9 cellular contexts compared by ENCODE assay signal in genomic region chr12:124392271-124392990, GRCh38.
A peak's percentile ranks its signal among the peaks of the same experiment; 100 is the strongest.
DNase-seq lines count a peak whose midpoint lies in the region; ATAC-seq, FAIRE-seq and TF ChIP-seq lines count a peak whose summit lies in the region.
"Had no signal": no experiment of that assay in that cellular context is flagged by ENCODE, and none has a peak within 500 bp of the region (broad histone marks: within the 10 kb centered on the region; RNA-seq: fewer than 3 reads in every experiment).

No MANE protein-coding gene starts in this region.

- TF ChIP-seq CTCF in OCI-LY7 (conservative IDR thresholded peaks at IDR 0.05; ENCODE audit: low read length) (peak; percentile 47), H1 (IDR thresholded peaks at IDR 0.05; ENCODE audit: control extremely low read depth in 1 of 3, insufficient read depth in 1 of 3, low read depth in 1 of 3, low read length in 3 of 3) (peak in 2 of 3 experiments; percentile 23 to 36; a peak in 2 of 4 replicates)

- H3K23me2 ChIP-seq in H1 (ENCODE audit: low read depth, low read length): peaks cover 7% of the 10 kb centered on the region; the same call in 1 of the 2 replicates

- no peak overlapping the region for H3K9ac ChIP-seq in H1 (replicated peaks in 1 of 4; ENCODE audit: extremely low read depth in 1 of 4, low read depth in 3 of 4, low read length in 3 of 4)

- H3K79me2 ChIP-seq in OCI-LY7 (ENCODE audit: insufficient read depth, low read depth, low read length) (no peaks in the 10 kb centered on the region), H1 (ENCODE audit: control insufficient read depth in 1 of 2, insufficient read depth in 2 of 2, low read length in 2 of 2) (no peaks in the 10 kb centered on the region; a peak in 1 of 4 replicates)

- no peaks in the 10 kb centered on the region for H3K9me3 ChIP-seq in OCI-LY7 (ENCODE audit: low read length)
- no peaks in the 10 kb centered on the region for H3K9me3 ChIP-seq in H1 (ENCODE audit: insufficient read depth in 2 of 2, low read depth in 1 of 2, low read length in 1 of 2)
- H3K9me3 ChIP-seq in naive thymus-derived CD4-positive, alpha-beta T cell (ENCODE audit: control insufficient read depth in 2 of 3, low read length in 3 of 3): no peaks in the 10 kb centered on the region

- WGBS in H1 (ENCODE audit: extremely low coverage in 1 of 2, insufficient coverage in 1 of 2, insufficient read length in 1 of 2, insufficient replicate concordance in 2 of 2, low coverage in 1 of 2, low lambda C conversion rate in 2 of 2, missing lambda C conversion rate in 1 of 2), 2 experiments: 73% methylated on average over 18 of the region's 21 CpGs; no CpG with 5 or more reads in 1 of the 2 experiments

- TF ChIP-seq EP300 in H1 (IDR thresholded peaks at IDR 0.05; ENCODE audit: borderline replicate concordance in 1 of 2, low read depth in 2 of 2, low read length in 2 of 2): no peak

- H2BK12ac ChIP-seq in H1 (ENCODE audit: low read depth, low read length): peak overlapping the region; percentile 12; the same call in 1 of the 2 replicates

- H3K9me2 ChIP-seq in OCI-LY7 (ENCODE audit: insufficient read depth, low read length): no peaks in the 10 kb centered on the region

- no peak overlapping the region for H3K4me3 Mint-ChIP-seq in activated naive CD4-positive, alpha-beta T cell treated with anti-CD3 and anti-CD28 coated beads for 36 hours
- H3K4me3 Mint-ChIP-seq in naive thymus-derived CD4-positive, alpha-beta T cell: peak overlapping the region in 3 of 10 donors; percentile 34 to 77 (median 70)

- H3K14ac ChIP-seq in H1 (ENCODE audit: insufficient read length): no peak overlapping the region

- H3K27me3 ChIP-seq in H1 (replicated peaks in 1 of 4; ENCODE audit: control insufficient read depth in 3 of 4, extremely low read depth in 1 of 4, insufficient read depth in 3 of 4, low read length in 3 of 4): no peaks in the 10 kb centered on the region
- no peaks in the 10 kb centered on the region for H3K27me3 ChIP-seq in naive thymus-derived CD4-positive, alpha-beta T cell (ENCODE audit: control insufficient read depth in 2 of 2, insufficient read depth in 2 of 2, low read length in 2 of 2)

- H4K5ac ChIP-seq in H1 (ENCODE audit: insufficient read length, low read depth, low read length): no peak overlapping the region

- peak overlapping the region; percentile 1 for H4K91ac ChIP-seq in H1 (replicated peaks; ENCODE audit: insufficient read length, low read length)

- H2BK120ac ChIP-seq in H1 (replicated peaks; ENCODE audit: low read depth, low read length): no peak overlapping the region

- H3K79me1 ChIP-seq in H1 (ENCODE audit: low read depth, low read length): no peaks in the 10 kb centered on the region; the same call in 1 of the 2 replicates

- H3K4me3 ChIP-seq in OCI-LY7 (ENCODE audit: low read depth, low read length, poor library complexity, severe bottlenecking) (no peak overlapping the region), H1 (ENCODE audit: extremely low read depth in 1 of 4, insufficient read depth in 2 of 4, low read depth in 3 of 4, low read length in 4 of 4) (no peak overlapping the region)
- H3K4me3 ChIP-seq in naive thymus-derived CD4-positive, alpha-beta T cell (ENCODE audit: low read length): no peak overlapping the region

- no peak overlapping the region for H2BK15ac ChIP-seq in H1 (ENCODE audit: low read length)

- H3K27ac ChIP-seq in OCI-LY7 (ENCODE audit: low read depth, low read length, poor library complexity, severe bottlenecking) (no peak overlapping the region), H1 (ENCODE audit: low read depth, low read length) (no peak overlapping the region)
- H3K27ac ChIP-seq in naive thymus-derived CD4-positive, alpha-beta T cell (ENCODE audit: low read depth, low read length): no peak overlapping the region

- peaks cover 22% of the 10 kb centered on the region for H3K4me1 ChIP-seq in OCI-LY7 (ENCODE audit: insufficient read depth, low read length, poor library complexity, severe bottlenecking)
- H3K4me1 ChIP-seq in H1 (replicated peaks in 1 of 4; ENCODE audit: control insufficient read depth in 3 of 4, insufficient read depth in 4 of 4, low read length in 3 of 4): peaks cover 0 to 25% (median 17%) of the 10 kb centered on the region in 4 experiments; a peak in 6 of 7 replicates
- peaks cover 4 to 20% of the 10 kb centered on the region in 2 donors for H3K4me1 ChIP-seq in naive thymus-derived CD4-positive, alpha-beta T cell (ENCODE audit: control insufficient read depth in 2 of 2, insufficient read depth in 2 of 2, low read length in 2 of 2)

- peak overlapping the region; percentile 72; the same call in 1 of the 2 replicates for H3K4me2 ChIP-seq in OCI-LY7 (ENCODE audit: low read length)
- no peak overlapping the region for H3K4me2 ChIP-seq in H1 (ENCODE audit: insufficient read depth in 1 of 2, low read depth in 2 of 2, low read length in 2 of 2)

- H3K18ac ChIP-seq in H1 (ENCODE audit: extremely low read depth, low read length): no peak overlapping the region

- no peak for DNase-seq in activated naive CD4-positive, alpha-beta T cell treated with anti-CD3 and anti-CD28 coated beads for 36 hours
- DNase-seq in activated naive CD4-positive, alpha-beta T cell (lab: John Stamatoyannopoulos, UW): no peak
- DNase-seq in OCI-LY7 (ENCODE audit: low spot score) (peak; percentile 8), H1 (ENCODE audit: low read depth in 1 of 2, low spot score in 2 of 2) (peak in 1 of 2 experiments; percentile 71), cortex of kidney (lab: John Stamatoyannopoulos, UW) (no peak), NCI-H1048 (lab: John Stamatoyannopoulos, UW) (no peak)
- peak in 1 of 9 donors; percentile 8 for DNase-seq in naive thymus-derived CD4-positive, alpha-beta T cell

- no peaks in the 10 kb centered on the region for H3K9me3 Mint-ChIP-seq in activated naive CD4-positive, alpha-beta T cell treated with anti-CD3 and anti-CD28 coated beads for 36 hours
- no peaks in the 10 kb centered on the region for H3K9me3 Mint-ChIP-seq in naive thymus-derived CD4-positive, alpha-beta T cell

- H2AFZ ChIP-seq in OCI-LY7 (ENCODE audit: low read length) (no peak overlapping the region), H1 (ENCODE audit: low read length) (no peak overlapping the region)

- H3K4me1 Mint-ChIP-seq in activated naive CD4-positive, alpha-beta T cell treated with anti-CD3 and anti-CD28 coated beads for 36 hours (ENCODE audit: low read depth): peaks cover 34% of the 10 kb centered on the region
- peaks cover 23 to 45% (median 38%) of the 10 kb centered on the region in 7 donors for H3K4me1 Mint-ChIP-seq in naive thymus-derived CD4-positive, alpha-beta T cell

- no peak overlapping the region for H3K4ac ChIP-seq in H1 (replicated peaks; ENCODE audit: insufficient read length, low read depth, low read length)

- CTCF ChIA-PET in activated naive CD4-positive, alpha-beta T cell treated with anti-CD3 and anti-CD28 coated beads for 36 hours (lab: Charles Lee): no interaction called here
- CTCF ChIA-PET in OCI-LY7 (lab: Charles Lee; ENCODE audit: unreplicated experiment): no interaction called here
- CTCF ChIA-PET in H1 (lab: Charles Lee; ENCODE audit: partially characterized antibody): interaction anchor here (1.0 to 2.4 kb wide), 8 partner anchors 11 to 317 kb away, joined by 3 to 12 read pairs (median 6); no protein-coding TSS in a partner anchor
- CTCF ChIA-PET in naive thymus-derived CD4-positive, alpha-beta T cell (lab: Charles Lee): no interaction called here

- intact Hi-C loops in activated naive CD4-positive, alpha-beta T cell treated with anti-CD3 and anti-CD28 coated beads for 36 hours (cut with micrococcal nuclease): loop anchor here (5.0 kb wide), 1 partner anchor 175 kb away; the partner anchor contains the start of gene NCOR2
- intact Hi-C loops in OCI-LY7 (cut with micrococcal nuclease; ENCODE audit: unreplicated experiment): loop anchor here (5.0 kb wide), 1 partner anchor 75 kb away; no protein-coding TSS in a partner anchor
- intact Hi-C loops in naive thymus-derived CD4-positive, alpha-beta T cell (cut with micrococcal nuclease): loop anchor here in 1 of 2 donors (5.0 kb wide), 1 partner anchor 75 kb away; no protein-coding TSS in a partner anchor

- H3K27ac Mint-ChIP-seq in activated naive CD4-positive, alpha-beta T cell treated with anti-CD3 and anti-CD28 coated beads for 36 hours: peak overlapping the region; percentile 13
- peak overlapping the region in 8 of 9 donors; percentile 67 to 93 (median 88) for H3K27ac Mint-ChIP-seq in naive thymus-derived CD4-positive, alpha-beta T cell

- H3K36me3 Mint-ChIP-seq in activated naive CD4-positive, alpha-beta T cell treated with anti-CD3 and anti-CD28 coated beads for 36 hours (ENCODE audit: low read depth): peaks cover 8% of the 10 kb centered on the region
- peaks cover 0 to 10% (median 1%) of the 10 kb centered on the region in 5 donors for H3K36me3 Mint-ChIP-seq in naive thymus-derived CD4-positive, alpha-beta T cell

- no peak overlapping the region for H2BK20ac ChIP-seq in H1 (ENCODE audit: low read length)

- no peaks in the 10 kb centered on the region for H4K20me1 ChIP-seq in OCI-LY7 (ENCODE audit: insufficient read depth, low read length)
- H4K20me1 ChIP-seq in H1 (replicated peaks in 1 of 2; ENCODE audit: control insufficient read depth in 1 of 2, insufficient read depth in 2 of 2, low read length in 2 of 2): peaks cover 11% of the 10 kb centered on the region in 2 experiments

- H3K36me3 ChIP-seq in OCI-LY7 (ENCODE audit: insufficient read depth, low read length) (no peaks in the 10 kb centered on the region; the same call in 1 of the 2 replicates), H1 (ENCODE audit: control insufficient read depth in 2 of 4, insufficient read depth in 4 of 4, low read length in 3 of 4) (peaks cover 3 to 6% (median 5%) of the 10 kb centered on the region in 4 experiments; a peak in 5 of 8 replicates)
- peaks cover 0 to 40% (median 0%) of the 10 kb centered on the region in 3 experiments for H3K36me3 ChIP-seq in naive thymus-derived CD4-positive, alpha-beta T cell (ENCODE audit: control insufficient read depth in 2 of 3, insufficient read depth in 3 of 3, low read length in 3 of 3)

- POLR2A ChIA-PET in OCI-LY7 (lab: Charles Lee): no interaction called here
- POLR2A ChIA-PET in H1 (lab: Charles Lee; ENCODE audit: partially characterized antibody): interaction anchor here (0.8 to 3.3 kb wide), 2 partner anchors 12 to 121 kb away, joined by 3 to 9 read pairs; no protein-coding TSS in a partner anchor
- POLR2A ChIA-PET in naive thymus-derived CD4-positive, alpha-beta T cell (lab: Charles Lee): no interaction called here

- ATAC-seq in naive thymus-derived CD4-positive, alpha-beta T cell: peak; percentile 12
- no peak for ATAC-seq in HG03442 (IDR thresholded peaks at IDR 0.05; ENCODE audit: unreplicated experiment)

- no peak overlapping the region for H4K8ac ChIP-seq in H1 (ENCODE audit: extremely low read depth, insufficient read depth, low read length)

- H3K27me3 Mint-ChIP-seq in activated naive CD4-positive, alpha-beta T cell treated with anti-CD3 and anti-CD28 coated beads for 36 hours (ENCODE audit: low read depth): no peaks in the 10 kb centered on the region
- no peaks in the 10 kb centered on the region for H3K27me3 Mint-ChIP-seq in naive thymus-derived CD4-positive, alpha-beta T cell

- H2BK5ac ChIP-seq in H1 (ENCODE audit: low read depth, low read length): peak overlapping the region; percentile 78

- H3K56ac ChIP-seq in H1 (replicated peaks; ENCODE audit: insufficient read length, low read depth, low read length): no peak overlapping the region

- FAIRE-seq in H1 (lab: Jason Lieb, UNC): no peak
- FAIRE-seq: frontal cortex had no signal

- no peak overlapping the region for H2AK5ac ChIP-seq in H1 (ENCODE audit: low read depth, low read length)

- peak in 1 of 2 experiments; percentile 14; a peak in 1 of 4 replicates for TF ChIP-seq RAD21 in H1 (IDR thresholded peaks at IDR 0.05 in 1 of 2, conservative IDR thresholded peaks at IDR 0.05 in 1 of 2; ENCODE audit: low read depth in 2 of 2, low read length in 2 of 2)

- H3K23ac ChIP-seq in H1 (ENCODE audit: insufficient read length): no peak overlapping the region

- TF ChIP-seq POLR2A in H1 (IDR thresholded peaks at IDR 0.05; ENCODE audit: control extremely low read depth in 1 of 2, low read depth in 2 of 2, low read length in 2 of 2): no peak

- BruUV-seq in OCI-LY7 (replicated peaks; lab: Mats Ljungman, UMichigan): no TSS peak
